In genomic region chr20:18587665-18588553, GRCh38 we compare ENCODE assay signal across 1 cellular context.
TF ChIP-seq lines count a peak whose summit lies in the region.

Gene DTD1 (plus strand): TSS chr20:18588054. CDS start chr20:18588073, 19 bp downstream.

TF ChIP-seq in A549, 52 proteins besides CTCF, POLR2A, EP300 and RAD21 (continued from another document):
- TF ChIP-seq USF2 (IDR thresholded peaks at IDR 0.05) (no peak), TFCP2L1 (CRISPR knock-in tag; IDR thresholded peaks at IDR 0.05) (no peak), JUN (IDR thresholded peaks at IDR 0.05) (peak; percentile 31 to 87; a peak in 3 of 5 replicates), E2F6 (IDR thresholded peaks at IDR 0.05; ENCODE audit: borderline replicate concordance, low read depth) (0 out of 2 replicates have a peak, but pooled peaks have one; percentile 63), GATA3 (IDR thresholded peaks at IDR 0.05; ENCODE audit: borderline replicate concordance) (0 out of 2 replicates have a peak, but pooled peaks have one; percentile 12), MAFK (IDR thresholded peaks at IDR 0.05; ENCODE audit: partially characterized antibody) (no peak), BHLHE40 (IDR thresholded peaks at IDR 0.05; ENCODE audit: low read depth, low read length) (peak; percentile 88), ZNF302 (CRISPR knock-in tag; IDR thresholded peaks at IDR 0.05) (no peak), HOXB13 (CRISPR knock-in tag; IDR thresholded peaks at IDR 0.05; ENCODE audit: low read depth) (no peak), MAZ (IDR thresholded peaks at IDR 0.05; ENCODE audit: borderline replicate concordance, low read depth, low read length) (no peak), KDM1A (IDR thresholded peaks at IDR 0.05; ENCODE audit: low read depth) (no peak; the same call in 1 of the 2 replicates), ESRRA (IDR thresholded peaks at IDR 0.05; ENCODE audit: borderline replicate concordance, low read length) (no peak), ZFP36 (IDR thresholded peaks at IDR 0.05; ENCODE audit: borderline replicate concordance, partially characterized antibody) (no peak), EHF (CRISPR knock-in tag; IDR thresholded peaks at IDR 0.05) (no peak), CEBPB (IDR thresholded peaks at IDR 0.05) (no peak), ELK1 (IDR thresholded peaks at IDR 0.05; ENCODE audit: low read depth, low read length) (no peak), TP53 (CRISPR knock-in tag; IDR thresholded peaks at IDR 0.05) (peak; percentile 92; the same call in 1 of the 2 replicates), HEYL (CRISPR knock-in tag; IDR thresholded peaks at IDR 0.05) (no peak), SREBF2 (IDR thresholded peaks at IDR 0.05) (no peak), FOSB (CRISPR knock-in tag; IDR thresholded peaks at IDR 0.05) (no peak), HOXA7 (CRISPR knock-in tag; IDR thresholded peaks at IDR 0.05) (no peak), ZC3H11A (IDR thresholded peaks at IDR 0.05) (no peak), NPAS2 (CRISPR knock-in tag; IDR thresholded peaks at IDR 0.05; ENCODE audit: borderline replicate concordance) (peak; percentile 8; the same call in 1 of the 2 replicates), FOSL2 (IDR thresholded peaks at IDR 0.05) (no peak), FOSL2 (CRISPR knock-in tag; IDR thresholded peaks at IDR 0.05) (0 out of 2 replicates have a peak, but pooled peaks have one; percentile 12), BCL3 (IDR thresholded peaks at IDR 0.05) (peak; percentile 69; the same call in 1 of the 3 replicates), EHMT2 (IDR thresholded peaks at IDR 0.05; ENCODE audit: low read depth) (no peak), ZSCAN20 (CRISPR knock-in tag; IDR thresholded peaks at IDR 0.05) (no peak), CHD4 (IDR thresholded peaks at IDR 0.05; ENCODE audit: borderline replicate concordance) (no peak)
